In the genomic region with DNA sequence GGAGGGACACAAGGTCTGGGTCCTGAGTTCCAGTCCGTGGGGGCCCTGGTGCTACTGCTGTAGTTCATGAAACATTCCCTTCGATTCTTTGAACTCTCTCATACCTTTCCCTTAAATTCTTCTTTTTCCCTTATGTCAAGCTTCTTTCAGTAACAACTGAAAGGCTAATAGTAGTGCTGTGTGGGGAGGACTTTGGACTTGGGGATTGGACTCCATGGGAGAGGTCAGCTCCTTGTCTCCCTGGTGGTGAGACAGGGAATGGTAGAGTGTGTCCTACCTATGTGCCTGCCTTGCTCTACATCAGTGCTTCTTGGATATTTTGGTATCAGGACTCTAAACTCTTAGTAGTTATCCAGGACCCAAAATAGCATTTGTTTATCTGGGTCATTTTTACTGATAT, we compare ENCODE assay signal across 16 cellular contexts.
DNase-seq lines count a peak whose midpoint lies in the region; ATAC-seq, FAIRE-seq and TF ChIP-seq lines count a peak whose summit lies in the region.
"Had no signal": no experiment of that assay in that cellular context is flagged by ENCODE, and none has a peak within 500 bp of the region (broad histone marks: within the 10 kb centered on the region; RNA-seq: fewer than 3 reads in every experiment).

No MANE protein-coding gene starts in this region.

- no peak for TF ChIP-seq POLR2A in H1 (IDR thresholded peaks at IDR 0.05; ENCODE audit: control extremely low read depth in 1 of 2, low read depth in 2 of 2, low read length in 2 of 2)
- no peak for TF ChIP-seq POLR2A in transverse colon (IDR thresholded peaks at IDR 0.05)

- H4K91ac ChIP-seq in H1 (replicated peaks; ENCODE audit: insufficient read length, low read length) = no peak overlapping the region

- POLR2A ChIA-PET in HEK293T (lab: Yijun Ruan, JAX) (no interaction called here), H1 (lab: Charles Lee; ENCODE audit: partially characterized antibody) (interaction anchor here (1.3 kb wide), 1 partner anchor 10 kb away, joined by 4 read pairs; no protein-coding TSS in a partner anchor)
- POLR2A ChIA-PET in activated CD4-positive, alpha-beta memory T cell treated with anti-CD3 and anti-CD28 coated beads, Interleukin-2, amount 10 ng/mL, durations not matched to agents 7 days and 5 days (lab: Charles Lee) = no interaction called here

- H4K20me1 ChIP-seq in H1 (replicated peaks in 1 of 2; ENCODE audit: control insufficient read depth in 1 of 2, insufficient read depth in 2 of 2, low read length in 2 of 2) = no peaks in the 10 kb centered on the region

- no peak for TF ChIP-seq EP300 in H1 (IDR thresholded peaks at IDR 0.05; ENCODE audit: borderline replicate concordance in 1 of 2, low read depth in 2 of 2, low read length in 2 of 2)
- TF ChIP-seq EP300 in transverse colon (IDR thresholded peaks at IDR 0.05; ENCODE audit: low read depth) = no peak

- H3K4ac ChIP-seq in H1 (replicated peaks; ENCODE audit: insufficient read length, low read depth, low read length) = no peak overlapping the region

- no peak overlapping the region for H4K5ac ChIP-seq in H1 (ENCODE audit: insufficient read length, low read depth, low read length)

- H3K27ac Mint-ChIP-seq in activated CD4-positive, alpha-beta memory T cell treated with anti-CD3 and anti-CD28 coated beads, Interleukin-2, amount 10 ng/mL, durations not matched to agents 7 days and 5 days = no peak overlapping the region
- H3K27ac Mint-ChIP-seq in immature natural killer cell = no peak overlapping the region
- H3K27ac Mint-ChIP-seq: B cell; CD4-positive, alpha-beta memory T cell had no signal

- no peak overlapping the region for H2AK5ac ChIP-seq in H1 (ENCODE audit: low read depth, low read length)

- intact Hi-C loops in transverse colon (cut with DNase I; ENCODE audit: low total_unique reads) = no loop called here

- H3K27ac ChIP-seq in H1 (ENCODE audit: low read depth, low read length) (no peak overlapping the region), transverse colon (no peak overlapping the region)
- H3K27ac ChIP-seq: SJSA1 had no signal

- no peak overlapping the region for H2BK120ac ChIP-seq in H1 (replicated peaks; ENCODE audit: low read depth, low read length)

- H4K8ac ChIP-seq in H1 (ENCODE audit: extremely low read depth, insufficient read depth, low read length) = no peak overlapping the region

- H2BK5ac ChIP-seq in H1 (ENCODE audit: low read depth, low read length) = no peak overlapping the region

- H3K79me1 ChIP-seq in H1 (ENCODE audit: low read depth, low read length) = no peaks in the 10 kb centered on the region

- no peak overlapping the region for H3K4me2 ChIP-seq in H1 (ENCODE audit: insufficient read depth in 1 of 2, low read depth in 2 of 2, low read length in 2 of 2)

- no peaks in the 10 kb centered on the region for H3K23me2 ChIP-seq in H1 (ENCODE audit: low read depth, low read length)

- H3K36me3 ChIP-seq in H1 (ENCODE audit: control insufficient read depth in 2 of 4, insufficient read depth in 4 of 4, low read length in 3 of 4) = no peaks in the 10 kb centered on the region
- H3K36me3 ChIP-seq in transverse colon = no peaks in the 10 kb centered on the region
- H3K36me3 ChIP-seq: SJSA1 had no signal

- no peaks in the 10 kb centered on the region for H3K9me3 ChIP-seq in H1 (ENCODE audit: insufficient read depth in 2 of 2, low read depth in 1 of 2, low read length in 1 of 2)
- no peaks in the 10 kb centered on the region for H3K9me3 ChIP-seq in transverse colon
- H3K9me3 ChIP-seq: SJSA1 had no signal

- H2BK20ac ChIP-seq in H1 (ENCODE audit: low read length) = no peak overlapping the region

- DNase-seq in HEK293T (ENCODE audit: extremely low spot score) (peak; percentile 26), H1 (ENCODE audit: low read depth in 1 of 2, low spot score in 2 of 2) (no peak), left lobe of liver (ENCODE audit: low spot score) (no peak), transverse colon (no peak), immature natural killer cell (no peak)
- DNase-seq in activated CD4-positive, alpha-beta memory T cell treated with anti-CD3 and anti-CD28 coated beads, Interleukin-2, amount 10 ng/mL, durations not matched to agents 7 days and 5 days = no peak
- DNase-seq: ACHN; CD4-positive, alpha-beta memory T cell; HCEC 1CT; KBM-7; NCI-H1048; NCI-H1694; PC-3 had no signal

- H2AFZ ChIP-seq in H1 (ENCODE audit: low read length) = no peak overlapping the region

- no peaks in the 10 kb centered on the region for H3K27me3 ChIP-seq in H1 (replicated peaks in 1 of 4; ENCODE audit: control insufficient read depth in 3 of 4, extremely low read depth in 1 of 4, insufficient read depth in 3 of 4, low read length in 3 of 4)
- H3K27me3 ChIP-seq in transverse colon = no peaks in the 10 kb centered on the region
- H3K27me3 ChIP-seq: SJSA1 had no signal

- H3K9me3 Mint-ChIP-seq in activated CD4-positive, alpha-beta memory T cell treated with anti-CD3 and anti-CD28 coated beads, Interleukin-2, amount 10 ng/mL, durations not matched to agents 7 days and 5 days = peaks cover 4% of the 10 kb centered on the region
- H3K9me3 Mint-ChIP-seq in immature natural killer cell = no peaks in the 10 kb centered on the region

- TF ChIP-seq CTCF in H1 (IDR thresholded peaks at IDR 0.05; ENCODE audit: control extremely low read depth in 1 of 3, insufficient read depth in 1 of 3, low read depth in 1 of 3, low read length in 3 of 3) = peak; percentile 30 to 60 (median 51); a peak in 3 of 4 replicates
- peak in 4 of 5 experiments; percentile 13 to 29 (median 24) for TF ChIP-seq CTCF in transverse colon (IDR thresholded peaks at IDR 0.05)

- H3K14ac ChIP-seq in H1 (ENCODE audit: insufficient read length) = no peak overlapping the region

- no peak overlapping the region for H3K23ac ChIP-seq in H1 (ENCODE audit: insufficient read length)

- CTCF ChIA-PET in HEK293T (lab: Yijun Ruan, JAX) (no interaction called here), H1 (lab: Charles Lee; ENCODE audit: partially characterized antibody) (interaction anchor here (0.8 to 2.1 kb wide), 7 partner anchors 9 to 42 kb away, joined by 3 to 9 read pairs (median 6); no protein-coding TSS in a partner anchor)
- CTCF ChIA-PET in activated CD4-positive, alpha-beta memory T cell treated with anti-CD3 and anti-CD28 coated beads, Interleukin-2, amount 10 ng/mL, durations not matched to agents 7 days and 5 days (lab: Charles Lee) = no interaction called here

- in situ Hi-C loops in transverse colon (cut with MboI; ENCODE audit: low pct_ligation_motif_present in 1 of 4, low pct_unique_long_range_greater_than_20kb in 1 of 4, low sequenced_read_pairs in 3 of 4) = no loop called here

- H3K4me1 ChIP-seq in H1 (replicated peaks in 1 of 4; ENCODE audit: control insufficient read depth in 3 of 4, insufficient read depth in 4 of 4, low read length in 3 of 4) = no peaks in the 10 kb centered on the region
- peaks cover 0 to 4% (median 0%) of the 10 kb centered on the region in 4 donors for H3K4me1 ChIP-seq in transverse colon
- H3K4me1 ChIP-seq: SJSA1 had no signal

- H3K79me2 ChIP-seq in H1 (ENCODE audit: control insufficient read depth in 1 of 2, insufficient read depth in 2 of 2, low read length in 2 of 2) = no peaks in the 10 kb centered on the region

- TF ChIP-seq RAD21 in H1 (IDR thresholded peaks at IDR 0.05 in 1 of 2, conservative IDR thresholded peaks at IDR 0.05 in 1 of 2; ENCODE audit: low read depth in 2 of 2, low read length in 2 of 2) = peak in 1 of 2 experiments; percentile 27; a peak in 2 of 4 replicates

- no peaks in the 10 kb centered on the region for H3K36me3 Mint-ChIP-seq in activated CD4-positive, alpha-beta memory T cell treated with anti-CD3 and anti-CD28 coated beads, Interleukin-2, amount 10 ng/mL, durations not matched to agents 7 days and 5 days (ENCODE audit: low read depth)
- peaks cover 0 to 3% (median 0%) of the 10 kb centered on the region in 3 donors for H3K36me3 Mint-ChIP-seq in immature natural killer cell

- no peak overlapping the region for H3K4me3 ChIP-seq in H1 (ENCODE audit: extremely low read depth in 1 of 4, insufficient read depth in 2 of 4, low read depth in 3 of 4, low read length in 4 of 4)
- no peak overlapping the region for H3K4me3 ChIP-seq in transverse colon
- H3K4me3 ChIP-seq: SJSA1 had no signal

- WGBS in H1 (ENCODE audit: extremely low coverage in 1 of 2, insufficient coverage in 1 of 2, insufficient read length in 1 of 2, insufficient replicate concordance in 2 of 2, low coverage in 1 of 2, low lambda C conversion rate in 2 of 2, missing lambda C conversion rate in 1 of 2), 2 experiments = 80% methylated on average over 2 of the region's 2 CpGs; no CpG with 5 or more reads in 1 of the 2 experiments
- 89% methylated on average over 2 of the region's 2 CpGs; no CpG with 5 or more reads in 1 of the 2 donors for WGBS in transverse colon (ENCODE audit: low coverage in 1 of 2), 2 donors

- H2BK12ac ChIP-seq in H1 (ENCODE audit: low read depth, low read length) = no peak overlapping the region

- H3K4me3 Mint-ChIP-seq in activated CD4-positive, alpha-beta memory T cell treated with anti-CD3 and anti-CD28 coated beads, Interleukin-2, amount 10 ng/mL, durations not matched to agents 7 days and 5 days = no peak overlapping the region
- no peak overlapping the region for H3K4me3 Mint-ChIP-seq in immature natural killer cell
- H3K4me3 Mint-ChIP-seq: B cell; CD4-positive, alpha-beta memory T cell had no signal

- H2BK15ac ChIP-seq in H1 (ENCODE audit: low read length) = no peak overlapping the region

- no peaks in the 10 kb centered on the region for H3K4me1 Mint-ChIP-seq in activated CD4-positive, alpha-beta memory T cell treated with anti-CD3 and anti-CD28 coated beads, Interleukin-2, amount 10 ng/mL, durations not matched to agents 7 days and 5 days
- H3K4me1 Mint-ChIP-seq in immature natural killer cell = no peaks in the 10 kb centered on the region

- FAIRE-seq in H1 (lab: Jason Lieb, UNC) = no peak

- H3K18ac ChIP-seq in H1 (ENCODE audit: extremely low read depth, low read length) = no peak overlapping the region

- H3K27me3 Mint-ChIP-seq in activated CD4-positive, alpha-beta memory T cell treated with anti-CD3 and anti-CD28 coated beads, Interleukin-2, amount 10 ng/mL, durations not matched to agents 7 days and 5 days = no peaks in the 10 kb centered on the region
- H3K27me3 Mint-ChIP-seq in immature natural killer cell (ENCODE audit: low read depth in 3 of 3) = peaks cover 0 to 10% (median 2%) of the 10 kb centered on the region in 3 donors
- H3K27me3 Mint-ChIP-seq: B cell had no signal

- H3K9ac ChIP-seq in H1 (replicated peaks in 1 of 4; ENCODE audit: extremely low read depth in 1 of 4, low read depth in 3 of 4, low read length in 3 of 4) = no peak overlapping the region

- H3K56ac ChIP-seq in H1 (replicated peaks; ENCODE audit: insufficient read length, low read depth, low read length) = no peak overlapping the region

- peak; percentile 76 for ATAC-seq in left lobe of liver
- no peak for ATAC-seq in HG03439 (IDR thresholded peaks at IDR 0.05; ENCODE audit: unreplicated experiment)
- ATAC-seq: PC-3 had no signal

TF ChIP-seq in HEK293T, 16 proteins besides CTCF, POLR2A, EP300 and RAD21 (continues in another document):
- no peak for TF ChIP-seq ELF4 (IDR thresholded peaks at IDR 0.05)
- TF ChIP-seq BHLHE40 (IDR thresholded peaks at IDR 0.05; ENCODE audit: borderline replicate concordance) = no peak
- TF ChIP-seq SUZ12 (IDR thresholded peaks at IDR 0.05) = no peak

TF ChIP-seq in H1, 55 proteins besides CTCF, POLR2A, EP300 and RAD21 (continues in another document):
- TF ChIP-seq KDM1A (IDR thresholded peaks at IDR 0.05; ENCODE audit: borderline replicate concordance, low read length) (no peak), BCL11A (IDR thresholded peaks at IDR 0.05; ENCODE audit: low read depth in 2 of 2, low read length in 2 of 2) (no peak)
